8 cellular contexts compared by ENCODE assay signal in the genomic region with DNA sequence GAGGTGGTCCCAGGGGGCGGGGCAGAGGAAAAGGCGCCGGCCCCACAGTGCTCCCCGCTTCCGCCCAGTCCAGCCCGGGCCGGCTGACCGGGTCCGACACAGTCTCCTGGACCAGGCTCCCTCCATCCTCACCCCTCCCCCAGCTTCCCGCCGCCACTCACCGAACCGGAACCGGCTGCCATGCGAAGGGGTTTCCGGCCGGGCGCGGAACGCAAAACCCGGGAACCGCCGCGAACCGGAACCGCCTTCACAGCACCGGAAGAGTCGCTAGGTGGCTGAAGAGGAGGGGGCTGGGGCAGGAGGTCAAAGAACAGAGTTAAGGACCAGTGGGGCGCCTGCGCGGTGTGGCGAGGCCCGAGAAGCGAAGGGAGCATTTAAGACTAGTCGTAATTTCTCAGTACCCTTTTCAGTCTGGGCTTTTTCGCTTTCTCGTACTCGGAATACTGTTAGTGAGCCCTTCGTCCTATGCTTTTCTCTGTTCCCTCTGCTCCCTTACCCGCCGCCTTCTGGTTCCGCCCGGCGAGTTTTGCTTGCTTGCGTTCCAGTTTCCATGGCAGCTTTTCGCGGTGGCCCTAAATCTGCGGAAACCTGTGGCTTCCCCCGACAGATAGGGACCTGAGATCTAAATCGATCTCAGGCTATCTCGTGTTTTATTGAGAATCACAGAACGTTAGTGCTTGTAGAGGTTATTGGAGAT. TPM values are rescaled to one million over a fixed set of nuclear protein-coding genes. Genes with fewer than 3 reads are reported as not detected.
DNase-seq lines count a peak whose midpoint lies in the region; ATAC-seq and TF ChIP-seq lines count a peak whose summit lies in the region.

TSS of gene SENP1 (minus strand) at position 213 of the 697 bp plus-strand sequence. CDS start 4,607 bp downstream, outside the sequence.

- H3K27ac ChIP-seq in DOHH2 (ENCODE audit: low read depth, low read length) (peak within 1 kb of the TSS; percentile 94), RWPE2 (ENCODE audit: poor library complexity, severe bottlenecking) (peak within 1 kb of the TSS; percentile 85)

- H3K4me3 Mint-ChIP-seq in activated T-helper 2 cell treated with anti-CD3 and anti-CD28 coated beads, Interferon-gamma antibody, Interleukin-2, Interleukin-4, amounts not matched to agents 10 μg/mL and 5 μg/mL and 100 μg/mL, durations not matched to agents 14 hours and 24 hours and 36 hours (ENCODE audit: low read depth) = peak within 1 kb of the TSS; percentile 99
- peak within 1 kb of the TSS; percentile 89 for H3K4me3 Mint-ChIP-seq in natural killer cell

- peaks cover 10% of the 10 kb centered on the region for H3K36me3 Mint-ChIP-seq in activated T-helper 2 cell treated with anti-CD3 and anti-CD28 coated beads, Interferon-gamma antibody, Interleukin-2, Interleukin-4, amounts not matched to agents 10 μg/mL and 5 μg/mL and 100 μg/mL, durations not matched to agents 14 hours and 24 hours and 36 hours (ENCODE audit: low read depth)
- no peaks in the 10 kb centered on the region for H3K36me3 Mint-ChIP-seq in natural killer cell

- DNase-seq in GOT3 (lab: John Stamatoyannopoulos, UW) (peak; percentile 81), LNCaP clone FGC (ENCODE audit: low read depth) (peak; percentile 69), RWPE2 (ENCODE audit: low spot score) (peak; percentile 85), fibroblast of mammary gland (ENCODE audit: low read depth) (peak; percentile 80), natural killer cell (peak; percentile 87)
- peak; percentile 86 for DNase-seq in activated T-helper 2 cell treated with anti-CD3 and anti-CD28 coated beads, Interferon-gamma antibody, Interleukin-2, Interleukin-4, amounts not matched to agents 10 μg/mL and 5 μg/mL and 100 μg/mL, durations not matched to agents 14 hours and 24 hours and 36 hours (ENCODE audit: low spot score)
- DNase-seq in stimulated activated naive CD4-positive, alpha-beta T cell treated with Interleukin-2 at 50 U/mL for 16 hours (lab: John Stamatoyannopoulos, UW) = peak; percentile 87

- H3K79me2 ChIP-seq in DOHH2 (ENCODE audit: control insufficient read depth, low read length) = peaks cover 62% of the 10 kb centered on the region

- no peaks in the 10 kb centered on the region for H3K9me2 ChIP-seq in DOHH2 (replicated peaks; ENCODE audit: control insufficient read depth, low read length)

- peaks cover 40% of the 10 kb centered on the region for H3K4me1 Mint-ChIP-seq in activated T-helper 2 cell treated with anti-CD3 and anti-CD28 coated beads, Interferon-gamma antibody, Interleukin-2, Interleukin-4, amounts not matched to agents 10 μg/mL and 5 μg/mL and 100 μg/mL, durations not matched to agents 14 hours and 24 hours and 36 hours (ENCODE audit: low read depth)
- peaks cover 20 to 44% of the 10 kb centered on the region in 2 donors for H3K4me1 Mint-ChIP-seq in natural killer cell

- H3K4me2 ChIP-seq in DOHH2 (ENCODE audit: low read length) = peak within 1 kb of the TSS; percentile 98

- no peak for TF ChIP-seq CTCF in DOHH2 (IDR thresholded peaks at IDR 0.05; ENCODE audit: low read depth, low read length, poor library complexity, severe bottlenecking)
- no peak for TF ChIP-seq CTCF in LNCaP clone FGC (IDR thresholded peaks at IDR 0.05; ENCODE audit: control insufficient read depth, extremely low read depth, insufficient read depth)
- no peak for TF ChIP-seq CTCF in RWPE2 (IDR thresholded peaks at IDR 0.05; ENCODE audit: poor library complexity, severe bottlenecking)
- TF ChIP-seq CTCF in fibroblast of mammary gland (conservative IDR thresholded peaks at IDR 0.05; ENCODE audit: control insufficient read depth, insufficient read depth, low read depth, low read length) = peak; percentile 10
- TF ChIP-seq CTCF in natural killer cell (IDR thresholded peaks at IDR 0.05) = peak; percentile 19

- ATAC-seq in RWPE2 (ENCODE audit: low read depth) (peak; percentile 80), natural killer cell (peak; percentile 81 to 88 (median 86))

- H3K27me3 ChIP-seq in DOHH2 (ENCODE audit: control insufficient read depth, low read length) (no peaks in the 10 kb centered on the region), RWPE2 (ENCODE audit: insufficient read depth, poor library complexity, severe bottlenecking) (no peaks in the 10 kb centered on the region)

- H3K9me3 Mint-ChIP-seq in activated T-helper 2 cell treated with anti-CD3 and anti-CD28 coated beads, Interferon-gamma antibody, Interleukin-2, Interleukin-4, amounts not matched to agents 10 μg/mL and 5 μg/mL and 100 μg/mL, durations not matched to agents 14 hours and 24 hours and 36 hours = no peaks in the 10 kb centered on the region
- H3K9me3 Mint-ChIP-seq in natural killer cell = no peaks in the 10 kb centered on the region

- peaks cover 21% of the 10 kb centered on the region for H3F3A ChIP-seq in DOHH2 (ENCODE audit: control insufficient read depth, insufficient read depth)

- H3K27ac Mint-ChIP-seq in activated T-helper 2 cell treated with anti-CD3 and anti-CD28 coated beads, Interferon-gamma antibody, Interleukin-2, Interleukin-4, amounts not matched to agents 10 μg/mL and 5 μg/mL and 100 μg/mL, durations not matched to agents 14 hours and 24 hours and 36 hours = peak within 1 kb of the TSS; percentile 97
- peak within 1 kb of the TSS; percentile 94 to 99 for H3K27ac Mint-ChIP-seq in natural killer cell

- intact Hi-C loops in activated T-helper 2 cell treated with anti-CD3 and anti-CD28 coated beads, Interferon-gamma antibody, Interleukin-2, Interleukin-4, amounts not matched to agents 10 μg/mL and 5 μg/mL and 100 μg/mL, durations not matched to agents 14 hours and 24 hours and 36 hours (cut with micrococcal nuclease) = loop anchor here (1.0 to 5.0 kb wide), 5 partner anchors 13 to 576 kb away; partner anchors contain the start of genes ASB8, CCDC184, KANSL2 and PFKM
- intact Hi-C loops in natural killer cell (cut with micrococcal nuclease) = loop anchor here (1.0 to 5.0 kb wide), 3 partner anchors 51 to 294 kb away; partner anchors contain the start of gene ASB8

- peaks cover 49% of the 10 kb centered on the region for H3K4me1 ChIP-seq in DOHH2 (ENCODE audit: control insufficient read depth, low read length)
- peaks cover 7% of the 10 kb centered on the region for H3K4me1 ChIP-seq in RWPE2 (ENCODE audit: insufficient read depth, poor library complexity, severe bottlenecking)

- peaks cover 16% of the 10 kb centered on the region for H3K36me3 ChIP-seq in DOHH2 (ENCODE audit: control insufficient read depth, low read length)
- H3K36me3 ChIP-seq in RWPE2 (ENCODE audit: low read depth) = peaks cover 9% of the 10 kb centered on the region

- H3K4me3 ChIP-seq in DOHH2 (ENCODE audit: low read length) = peak within 1 kb of the TSS; percentile 94
- peak within 1 kb of the TSS; percentile 88 for H3K4me3 ChIP-seq in LNCaP clone FGC (ENCODE audit: low read depth, low read length)
- H3K4me3 ChIP-seq in RWPE2 (ENCODE audit: severe bottlenecking) = peak within 1 kb of the TSS; percentile 79
- H3K4me3 ChIP-seq in fibroblast of mammary gland (ENCODE audit: control insufficient read depth, low read depth, low read length) = peak within 1 kb of the TSS; percentile 91

- H3K27me3 Mint-ChIP-seq in activated T-helper 2 cell treated with anti-CD3 and anti-CD28 coated beads, Interferon-gamma antibody, Interleukin-2, Interleukin-4, amounts not matched to agents 10 μg/mL and 5 μg/mL and 100 μg/mL, durations not matched to agents 14 hours and 24 hours and 36 hours (ENCODE audit: low read depth) = peaks cover 5% of the 10 kb centered on the region
- peaks cover 7 to 9% of the 10 kb centered on the region in 2 donors for H3K27me3 Mint-ChIP-seq in natural killer cell (ENCODE audit: low read depth in 2 of 2)

- no peaks in the 10 kb centered on the region for H4K20me1 ChIP-seq in DOHH2 (ENCODE audit: control insufficient read depth, insufficient read depth, low read depth, low read length)

- no peaks in the 10 kb centered on the region for H3K9me3 ChIP-seq in DOHH2 (ENCODE audit: control insufficient read depth, insufficient read depth, low read length)
- no peaks in the 10 kb centered on the region for H3K9me3 ChIP-seq in RWPE2 (ENCODE audit: severe bottlenecking)

RNA-seq across cellular contexts. Expression of gene SENP1, which starts in this region (rescaled TPM):
- total RNA-seq in activated T-helper 2 cell treated with anti-CD3 and anti-CD28 coated beads, Interferon-gamma antibody, Interleukin-2, Interleukin-4, amounts not matched to agents 10 μg/mL and 5 μg/mL and 100 μg/mL, durations not matched to agents 14 hours and 24 hours and 36 hours = 45.9 and 49.0 TPM in 2 replicates
- 10 to 100 TPM; 35.6 to 39.6 (median 36.8) TPM for total RNA-seq in natural killer cell

Comparison
In these comparisons a context has a peak if more than half of its experiments do, and no peak if none do; other contexts are left out.
1. Peak in every context shown above with its lines: DNase-seq, ATAC-seq, H3K4me3 ChIP-seq and H3K27ac ChIP-seq.
2. CTCF ChIP-seq: peak in fibroblast of mammary gland (single experiment) and natural killer cell (single experiment); none in DOHH2 (single experiment), LNCaP clone FGC (single experiment) and RWPE2 (single experiment).